In genomic region chr16:50156590-50156989, GRCh38 we compare ENCODE assay signal across 1 cellular context.
TF ChIP-seq lines count a peak whose summit lies in the region.

No MANE protein-coding gene starts in this region.

TF ChIP-seq in GM12878, 131 proteins besides CTCF, POLR2A, EP300 and RAD21:
- TF ChIP-seq ZNF217 (IDR thresholded peaks at IDR 0.05) (0 out of 2 replicates have a peak, but pooled peaks have one; percentile 26), STAT1 (conservative IDR thresholded peaks at IDR 0.05) (no peak), SMC3 (IDR thresholded peaks at IDR 0.05; ENCODE audit: borderline replicate concordance, low read length) (no peak), IKZF1 (conservative IDR thresholded peaks at IDR 0.05) (no peak), TBL1XR1 (IDR thresholded peaks at IDR 0.05; ENCODE audit: low read depth, low read length) (no peak)
